In the genomic region with DNA sequence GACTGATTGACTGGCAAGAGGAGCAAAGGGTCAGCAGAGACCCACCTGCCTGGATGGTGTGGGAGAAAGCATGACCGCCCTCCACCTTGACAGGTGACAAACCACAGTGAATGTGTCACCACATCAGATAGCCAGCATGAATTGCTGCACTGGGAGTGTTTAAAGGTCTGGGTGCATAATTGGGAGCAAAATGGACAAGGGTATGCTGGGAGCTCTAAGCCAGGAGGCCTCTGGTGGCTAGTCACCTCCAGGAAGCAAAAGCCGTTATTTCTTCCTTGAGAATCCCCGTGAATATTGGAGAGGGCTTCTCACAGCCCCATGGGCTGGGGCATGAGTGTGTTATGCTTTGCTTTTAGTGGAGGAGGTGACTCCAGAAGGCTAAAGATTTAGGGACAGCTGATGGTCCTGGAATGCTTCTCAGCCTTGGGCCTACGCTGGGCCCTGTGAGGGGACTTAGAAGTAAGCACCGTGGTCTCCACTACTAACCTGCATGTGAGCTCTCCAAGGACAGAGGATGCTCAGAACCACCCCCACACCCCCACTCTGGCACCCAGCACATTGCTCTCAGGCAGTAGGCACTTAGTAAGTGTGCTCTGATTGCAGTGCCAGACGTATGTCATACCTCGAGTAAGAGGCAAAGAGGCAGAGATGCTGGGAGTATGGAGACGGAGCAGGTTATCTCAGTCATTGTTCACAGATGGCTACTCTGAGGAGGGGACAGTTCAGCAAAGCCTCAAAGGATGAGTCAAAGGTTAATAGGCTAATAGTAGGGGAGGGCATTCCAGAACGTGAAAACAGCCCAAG, we compare ENCODE assay signal across 1 cellular context.
TF ChIP-seq lines count a peak whose summit lies in the region.

No MANE protein-coding gene starts in this region.

TF ChIP-seq in WTC11, 78 proteins besides CTCF, POLR2A, EP300 and RAD21 (continued from another document):
- TF ChIP-seq, protein P1, sequence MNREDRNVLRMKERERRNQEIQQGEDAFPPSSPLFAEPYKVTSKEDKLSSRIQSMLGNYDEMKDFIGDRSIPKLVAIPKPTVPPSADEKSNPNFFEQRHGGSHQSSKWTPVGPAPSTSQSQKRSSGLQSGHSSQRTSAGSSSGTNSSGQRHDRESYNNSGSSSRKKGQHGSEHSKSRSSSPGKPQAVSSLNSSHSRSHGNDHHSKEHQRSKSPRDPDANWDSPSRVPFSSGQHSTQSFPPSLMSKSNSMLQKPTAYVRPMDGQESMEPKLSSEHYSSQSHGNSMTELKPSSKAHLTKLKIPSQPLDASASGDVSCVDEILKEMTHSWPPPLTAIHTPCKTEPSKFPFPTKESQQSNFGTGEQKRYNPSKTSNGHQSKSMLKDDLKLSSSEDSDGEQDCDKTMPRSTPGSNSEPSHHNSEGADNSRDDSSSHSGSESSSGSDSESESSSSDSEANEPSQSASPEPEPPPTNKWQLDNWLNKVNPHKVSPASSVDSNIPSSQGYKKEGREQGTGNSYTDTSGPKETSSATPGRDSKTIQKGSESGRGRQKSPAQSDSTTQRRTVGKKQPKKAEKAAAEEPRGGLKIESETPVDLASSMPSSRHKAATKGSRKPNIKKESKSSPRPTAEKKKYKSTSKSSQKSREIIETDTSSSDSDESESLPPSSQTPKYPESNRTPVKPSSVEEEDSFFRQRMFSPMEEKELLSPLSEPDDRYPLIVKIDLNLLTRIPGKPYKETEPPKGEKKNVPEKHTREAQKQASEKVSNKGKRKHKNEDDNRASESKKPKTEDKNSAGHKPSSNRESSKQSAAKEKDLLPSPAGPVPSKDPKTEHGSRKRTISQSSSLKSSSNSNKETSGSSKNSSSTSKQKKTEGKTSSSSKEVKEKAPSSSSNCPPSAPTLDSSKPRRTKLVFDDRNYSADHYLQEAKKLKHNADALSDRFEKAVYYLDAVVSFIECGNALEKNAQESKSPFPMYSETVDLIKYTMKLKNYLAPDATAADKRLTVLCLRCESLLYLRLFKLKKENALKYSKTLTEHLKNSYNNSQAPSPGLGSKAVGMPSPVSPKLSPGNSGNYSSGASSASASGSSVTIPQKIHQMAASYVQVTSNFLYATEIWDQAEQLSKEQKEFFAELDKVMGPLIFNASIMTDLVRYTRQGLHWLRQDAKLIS (CRISPR knock-in tag; IDR thresholded peaks at IDR 0.05; ENCODE audit: borderline replicate concordance): no peak
- TF ChIP-seq, protein P2, sequence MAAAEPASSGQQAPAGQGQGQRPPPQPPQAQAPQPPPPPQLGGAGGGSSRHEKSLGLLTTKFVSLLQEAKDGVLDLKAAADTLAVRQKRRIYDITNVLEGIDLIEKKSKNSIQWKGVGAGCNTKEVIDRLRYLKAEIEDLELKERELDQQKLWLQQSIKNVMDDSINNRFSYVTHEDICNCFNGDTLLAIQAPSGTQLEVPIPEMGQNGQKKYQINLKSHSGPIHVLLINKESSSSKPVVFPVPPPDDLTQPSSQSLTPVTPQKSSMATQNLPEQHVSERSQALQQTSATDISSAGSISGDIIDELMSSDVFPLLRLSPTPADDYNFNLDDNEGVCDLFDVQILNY (CRISPR knock-in tag; IDR thresholded peaks at IDR 0.05): no peak
- TF ChIP-seq GABPB1 (CRISPR knock-in tag; IDR thresholded peaks at IDR 0.05): no peak
- TF ChIP-seq, protein P3, sequence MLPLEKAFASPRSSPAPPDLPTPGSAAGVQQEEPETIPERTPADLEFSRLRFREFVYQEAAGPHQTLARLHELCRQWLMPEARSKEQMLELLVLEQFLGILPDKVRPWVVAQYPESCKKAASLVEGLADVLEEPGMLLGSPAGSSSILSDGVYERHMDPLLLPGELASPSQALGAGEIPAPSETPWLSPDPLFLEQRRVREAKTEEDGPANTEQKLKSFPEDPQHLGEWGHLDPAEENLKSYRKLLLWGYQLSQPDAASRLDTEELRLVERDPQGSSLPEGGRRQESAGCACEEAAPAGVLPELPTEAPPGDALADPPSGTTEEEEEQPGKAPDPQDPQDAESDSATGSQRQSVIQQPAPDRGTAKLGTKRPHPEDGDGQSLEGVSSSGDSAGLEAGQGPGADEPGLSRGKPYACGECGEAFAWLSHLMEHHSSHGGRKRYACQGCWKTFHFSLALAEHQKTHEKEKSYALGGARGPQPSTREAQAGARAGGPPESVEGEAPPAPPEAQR (CRISPR knock-in tag; IDR thresholded peaks at IDR 0.05): no peak
- TF ChIP-seq, protein P4, sequence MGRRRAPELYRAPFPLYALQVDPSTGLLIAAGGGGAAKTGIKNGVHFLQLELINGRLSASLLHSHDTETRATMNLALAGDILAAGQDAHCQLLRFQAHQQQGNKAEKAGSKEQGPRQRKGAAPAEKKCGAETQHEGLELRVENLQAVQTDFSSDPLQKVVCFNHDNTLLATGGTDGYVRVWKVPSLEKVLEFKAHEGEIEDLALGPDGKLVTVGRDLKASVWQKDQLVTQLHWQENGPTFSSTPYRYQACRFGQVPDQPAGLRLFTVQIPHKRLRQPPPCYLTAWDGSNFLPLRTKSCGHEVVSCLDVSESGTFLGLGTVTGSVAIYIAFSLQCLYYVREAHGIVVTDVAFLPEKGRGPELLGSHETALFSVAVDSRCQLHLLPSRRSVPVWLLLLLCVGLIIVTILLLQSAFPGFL (CRISPR knock-in tag; IDR thresholded peaks at IDR 0.05; ENCODE audit: borderline replicate concordance): no peak
- no peak for TF ChIP-seq OVOL2 (CRISPR knock-in tag; IDR thresholded peaks at IDR 0.05; ENCODE audit: borderline replicate concordance)
- no peak for TF ChIP-seq CREB1 (CRISPR knock-in tag; IDR thresholded peaks at IDR 0.05)
- no peak for TF ChIP-seq MYBL2 (CRISPR knock-in tag; IDR thresholded peaks at IDR 0.05)
- TF ChIP-seq HMGA2 (CRISPR knock-in tag; IDR thresholded peaks at IDR 0.05): no peak
- TF ChIP-seq ZBTB21 (CRISPR knock-in tag; IDR thresholded peaks at IDR 0.05; ENCODE audit: borderline replicate concordance): no peak
TF ChIP-seq in WTC11: peak in this region for 0.
